In the genomic region with DNA sequence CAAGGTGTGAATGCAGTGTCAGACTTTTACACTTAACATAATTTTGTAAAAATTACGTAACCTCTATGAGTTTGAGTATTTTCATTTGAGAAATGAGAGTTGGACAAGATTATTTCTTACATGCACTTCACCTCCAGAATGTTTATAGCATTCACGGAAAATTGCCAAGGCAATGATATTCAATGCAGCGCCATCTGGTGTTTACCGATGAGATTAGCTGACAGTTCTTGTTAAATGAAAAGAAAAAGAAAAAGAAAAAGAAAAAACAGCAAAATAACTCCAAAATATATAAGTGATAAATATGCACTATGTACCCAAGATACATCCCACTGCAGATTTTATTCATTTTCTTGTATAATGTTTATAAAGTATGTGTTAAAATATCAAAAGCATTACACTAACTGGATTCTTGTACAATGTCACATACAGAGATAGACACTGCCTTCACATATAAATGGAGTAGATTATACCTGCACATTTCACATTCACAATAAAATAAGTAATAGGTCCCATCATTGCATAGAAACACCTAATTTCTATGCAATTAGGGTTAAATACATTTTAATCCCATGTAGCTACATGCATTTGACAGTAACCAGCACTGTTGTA, we compare ENCODE assay signal across 9 cellular contexts.
A peak's percentile ranks its signal among the peaks of the same experiment; 100 is the strongest.
DNase-seq lines count a peak whose midpoint lies in the region; ATAC-seq and TF ChIP-seq lines count a peak whose summit lies in the region.
"Had no signal": no experiment of that assay in that cellular context is flagged by ENCODE, and none has a peak within 500 bp of the region (broad histone marks: within the 10 kb centered on the region; RNA-seq: fewer than 3 reads in every experiment).

No MANE protein-coding gene starts in this region.

- H3K36me3 ChIP-seq in neuronal stem cell (replicated peaks in 1 of 2; ENCODE audit: control insufficient read depth in 2 of 2, insufficient read depth in 2 of 2, low read length in 2 of 2), result no peaks in the 10 kb centered on the region
- H3K36me3 ChIP-seq: BLaER1 had no signal

- POLR2A ChIA-PET in HEK293T (lab: Yijun Ruan, JAX), result no interaction called here

- no peak overlapping the region for H2BK120ac ChIP-seq in neuronal stem cell (ENCODE audit: low read depth, low read length)

- no peak overlapping the region for H2BK5ac ChIP-seq in neuronal stem cell (ENCODE audit: low read length)

- H3K4me2 ChIP-seq in neuronal stem cell (ENCODE audit: insufficient read depth, low read length, poor library complexity, severe bottlenecking), result no peak overlapping the region
- H3K4me2 ChIP-seq: BLaER1 had no signal

- peak; percentile 25 for TF ChIP-seq CTCF in coronary artery (IDR thresholded peaks at IDR 0.05)

- no peaks in the 10 kb centered on the region for H3K4me1 ChIP-seq in neuronal stem cell (ENCODE audit: control insufficient read depth in 2 of 2, insufficient read depth in 1 of 2, low read depth in 1 of 2, low read length in 2 of 2)
- H3K4me1 ChIP-seq: BLaER1 had no signal

- H4K91ac ChIP-seq in neuronal stem cell (ENCODE audit: low read depth, low read length, poor library complexity), result no peak overlapping the region

- no peak overlapping the region for H3K23ac ChIP-seq in neuronal stem cell (ENCODE audit: low read depth, low read length, poor library complexity)

- no peak for ATAC-seq in HG03097 (IDR thresholded peaks at IDR 0.05; ENCODE audit: low FRiP score, unreplicated experiment)

- H3K27ac ChIP-seq in coronary artery, result no peak overlapping the region
- H3K27ac ChIP-seq in neuronal stem cell (replicated peaks; ENCODE audit: low read length), result no peak overlapping the region
- H3K27ac ChIP-seq: BLaER1 had no signal

- CTCF ChIA-PET in HEK293T (lab: Yijun Ruan, JAX), result interaction anchor here (0.6 to 1.0 kb wide), 3 partner anchors 16 to 114 kb away, joined by 3 to 4 read pairs (median 3); no protein-coding TSS in a partner anchor

- H2AK5ac ChIP-seq in neuronal stem cell (ENCODE audit: low read depth, low read length), result no peak overlapping the region

- H4K8ac ChIP-seq in neuronal stem cell (ENCODE audit: low read depth, low read length), result no peak overlapping the region

- H2BK15ac ChIP-seq in neuronal stem cell (ENCODE audit: low read length), result no peak overlapping the region

- no peak overlapping the region for H3K4ac ChIP-seq in neuronal stem cell (ENCODE audit: low read length)

- H3K9ac ChIP-seq in neuronal stem cell (ENCODE audit: low read depth, low read length, poor library complexity), result no peak overlapping the region
- H3K9ac ChIP-seq: BLaER1 had no signal

- H3K18ac ChIP-seq in neuronal stem cell (ENCODE audit: low read length), result no peak overlapping the region

- no peaks in the 10 kb centered on the region for H3K27me3 ChIP-seq in neuronal stem cell (ENCODE audit: control insufficient read depth in 3 of 3, insufficient read depth in 3 of 3, low read depth in 1 of 3, low read length in 3 of 3)
- H3K27me3 ChIP-seq: BLaER1 had no signal

- H3K14ac ChIP-seq in neuronal stem cell (ENCODE audit: low read length), result no peak overlapping the region

- H3K9me3 ChIP-seq in neuronal stem cell (replicated peaks in 1 of 2; ENCODE audit: control insufficient read depth in 2 of 2, insufficient read depth in 1 of 2, low read depth in 1 of 2, low read length in 2 of 2), result no peaks in the 10 kb centered on the region
- H3K9me3 ChIP-seq: BLaER1 had no signal

- WGBS in neuronal stem cell (ENCODE audit: extremely low coverage in 2 of 2, insufficient read length in 2 of 2, insufficient replicate concordance in 1 of 2), 2 donors, result no CpG with 5 or more reads among the region's 4 CpGs

- no peak overlapping the region for H2AFZ ChIP-seq in neuronal stem cell (ENCODE audit: low read length)

- H3K4me3 ChIP-seq in coronary artery, result no peak overlapping the region
- H3K4me3 ChIP-seq in neuronal stem cell (ENCODE audit: low read length in 2 of 2), result no peak overlapping the region
- H3K4me3 ChIP-seq: BLaER1 had no signal

- H3K79me1 ChIP-seq in neuronal stem cell (ENCODE audit: low read depth, low read length), result no peaks in the 10 kb centered on the region

- peak; percentile 40 to 76 (median 59) for DNase-seq in NCI-H1417 (lab: John Stamatoyannopoulos, UW)
- DNase-seq in NCI-H1417 treated with DMSO at 0.1 percent for 48 hours (lab: John Stamatoyannopoulos, UW), result no peak
- peak; percentile 13 for DNase-seq in HEK293T (ENCODE audit: extremely low spot score)
- peak; percentile 78 for DNase-seq in NCI-H69 (lab: John Stamatoyannopoulos, UW)
- no peak for DNase-seq in coronary artery (ENCODE audit: low spot score)
- peak; percentile 33 for DNase-seq in neuronal stem cell (ENCODE audit: low spot score)
- DNase-seq in AG08395 (ENCODE audit: low spot score), result no peak

- H2BK12ac ChIP-seq in neuronal stem cell (ENCODE audit: low read length), result no peak overlapping the region

TF ChIP-seq in HEK293T, 16 proteins besides CTCF, POLR2A, EP300 and RAD21:
- no peak for TF ChIP-seq ARNT (IDR thresholded peaks at IDR 0.05)

Comparison
In these comparisons a context has a peak if more than half of its experiments do, and no peak if none do; other contexts are left out.
1. DNase-seq: peak in NCI-H1417 (3 of 3), HEK293T (single experiment), NCI-H69 (single experiment) and neuronal stem cell (single experiment); none in NCI-H1417 treated with DMSO at 0.1 percent for 48 hours (single experiment), coronary artery (single experiment) and AG08395 (single experiment).